Comparison of ENCODE assay signal across 8 cellular contexts in the genomic region with DNA sequence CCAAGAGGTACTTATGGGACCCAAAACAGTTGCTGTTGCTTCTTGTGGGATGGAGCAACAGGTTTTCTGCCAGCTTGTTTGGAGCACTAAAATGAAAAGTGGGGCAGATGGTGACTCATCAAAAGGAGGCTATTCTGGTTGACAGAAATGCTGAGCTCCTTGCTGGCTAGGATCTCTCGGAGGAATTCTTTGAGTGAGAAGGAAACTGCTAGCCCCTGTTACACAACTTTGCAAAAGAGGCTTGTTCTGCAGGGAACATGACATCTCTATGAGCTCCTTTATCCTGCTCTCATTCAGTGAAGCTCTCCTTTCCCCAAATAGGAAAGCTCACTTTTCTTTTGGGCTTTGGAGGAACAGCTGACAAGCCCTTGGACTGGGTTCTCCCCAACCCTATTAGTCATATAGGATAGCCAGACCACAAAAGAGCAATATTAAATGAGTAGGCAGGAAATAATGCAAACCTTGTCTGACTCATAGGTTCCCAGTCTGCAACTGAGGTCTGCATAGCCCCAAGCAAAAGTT.
DNase-seq lines count a peak whose midpoint lies in the region; ATAC-seq and TF ChIP-seq lines count a peak whose summit lies in the region.

No MANE protein-coding gene starts in this region.

- H3K4me3 ChIP-seq in esophagus squamous epithelium (no peak overlapping the region), skeletal muscle satellite cell (ENCODE audit: low read length) (peak overlapping the region; percentile 46)

- intact Hi-C loops in esophagus squamous epithelium (cut with DNase I), result no loop called here

- no peaks in the 10 kb centered on the region for H3K9me3 ChIP-seq in esophagus squamous epithelium
- H3K9me3 ChIP-seq in skeletal muscle satellite cell (replicated peaks; ENCODE audit: low read length), result no peaks in the 10 kb centered on the region

- DNase-seq in HCEC 1CT, result peak; percentile 90
- DNase-seq in RPMI7951 (ENCODE audit: low read depth), result peak; percentile 92
- DNase-seq in esophagus squamous epithelium (lab: John Stamatoyannopoulos, UW), result no peak
- no peak for DNase-seq in NCI-H146 (lab: John Stamatoyannopoulos, UW)
- DNase-seq in NCI-H2196 treated with DMSO at 0.1 percent for 48 hours (lab: John Stamatoyannopoulos, UW; ENCODE audit: unreplicated experiment), result no peak
- DNase-seq in ureter (ENCODE audit: low spot score), result no peak

- peak overlapping the region; percentile 64 for H3K4me2 ChIP-seq in skeletal muscle satellite cell (ENCODE audit: low read length)

- H3K4me1 ChIP-seq in esophagus squamous epithelium (peaks cover 7 to 19% (median 12%) of the 10 kb centered on the region in 3 donors), skeletal muscle satellite cell (ENCODE audit: control insufficient read depth, insufficient read depth, low read length) (peaks cover 47% of the 10 kb centered on the region)

- H3K27ac ChIP-seq in esophagus squamous epithelium, result peak overlapping the region in 3 of 4 donors; percentile 11 to 56 (median 46)

- H3K27me3 ChIP-seq in esophagus squamous epithelium (no peaks in the 10 kb centered on the region), skeletal muscle satellite cell (ENCODE audit: control insufficient read depth, insufficient read depth, low read length) (no peaks in the 10 kb centered on the region)

- TF ChIP-seq POLR2A in esophagus squamous epithelium (IDR thresholded peaks at IDR 0.05), result no peak

- TF ChIP-seq CTCF in esophagus squamous epithelium (IDR thresholded peaks at IDR 0.05), result no peak

- H3K36me3 ChIP-seq in esophagus squamous epithelium, result peaks cover 0 to 97% (median 0%) of the 10 kb centered on the region in 3 donors
- H3K36me3 ChIP-seq in skeletal muscle satellite cell (ENCODE audit: insufficient read depth, low read length), result peaks cover 53% of the 10 kb centered on the region

- 10 to 17% methylated on average over 1 of the region's 1 CpG for WGBS in esophagus squamous epithelium, 2 donors

- no peak for ATAC-seq in GM21737 (IDR thresholded peaks at IDR 0.05; ENCODE audit: unreplicated experiment)

- no peak overlapping the region for H3K9ac ChIP-seq in skeletal muscle satellite cell (ENCODE audit: low read depth, low read length)

Comparison
In these comparisons a context has a peak if more than half of its experiments do, and no peak if none do; other contexts are left out.
1. DNase-seq: peak in HCEC 1CT (single experiment) and RPMI7951 (single experiment); none in esophagus squamous epithelium (single experiment), NCI-H146 (single experiment), NCI-H2196 treated with DMSO at 0.1 percent for 48 hours (single experiment) and ureter (single experiment).